Comparison of ENCODE assay signal across 28 cellular contexts in the genomic region with DNA sequence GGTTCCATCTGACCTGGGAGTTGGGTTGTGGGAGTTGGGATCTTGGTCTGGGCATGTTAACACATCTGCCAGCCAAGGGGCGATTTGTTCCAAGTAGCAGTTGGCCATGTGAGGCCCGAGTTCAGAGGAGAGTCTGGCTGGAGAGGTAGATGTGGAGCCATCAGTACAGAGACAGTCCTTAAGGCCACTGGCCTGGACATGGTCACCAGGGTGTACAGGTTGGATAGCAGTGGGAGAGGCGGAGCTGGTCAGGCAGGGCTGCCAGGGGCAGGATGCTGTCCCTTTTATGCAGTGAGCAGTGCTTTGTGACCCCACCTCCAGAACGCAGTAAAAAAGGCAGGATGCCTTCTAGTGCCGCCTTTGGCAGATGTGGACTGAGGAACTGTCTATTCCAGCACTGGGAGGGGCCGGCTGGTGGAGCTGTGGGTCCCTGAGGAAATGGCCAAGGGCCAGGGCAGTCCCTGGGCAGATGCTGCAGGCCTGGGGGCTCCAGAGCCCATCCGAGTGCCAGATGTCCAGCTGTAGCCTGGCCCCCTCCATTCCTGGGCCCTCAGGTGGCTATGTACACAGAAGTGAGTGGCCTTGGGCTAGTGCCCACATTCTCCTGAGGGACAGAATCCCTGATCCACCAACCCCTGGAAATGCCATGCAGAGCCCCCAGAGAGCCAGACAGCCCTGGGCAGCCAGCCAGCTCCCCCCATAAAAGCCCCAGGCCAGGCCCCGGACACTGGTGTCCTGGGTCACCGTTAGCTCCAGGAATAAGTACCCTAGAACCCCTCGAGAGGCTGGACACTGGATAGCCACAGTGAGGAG. TPM values are rescaled to one million over a fixed set of nuclear protein-coding genes. Genes with fewer than 3 reads are reported as not detected.
DNase-seq lines count a peak whose midpoint lies in the region; TF ChIP-seq lines count a peak whose summit lies in the region.
"Had no signal": no experiment of that assay in that cellular context is flagged by ENCODE, and none has a peak within 500 bp of the region (broad histone marks: within the 10 kb centered on the region; RNA-seq: fewer than 3 reads in every experiment).

No MANE protein-coding gene starts in this region.

- no peak for TF ChIP-seq POLR2A in esophagus muscularis mucosa (IDR thresholded peaks at IDR 0.05; ENCODE audit: low read depth)

- H3K27me3 ChIP-seq in esophagus muscularis mucosa, result no peaks in the 10 kb centered on the region
- H3K27me3 ChIP-seq: cardiac muscle cell, esophagus squamous epithelium, left lung, spleen, transverse colon had no signal

- no peak overlapping the region for H3K4me3 ChIP-seq in coronary artery
- H3K4me3 ChIP-seq in esophagus muscularis mucosa, result no peak overlapping the region
- H3K4me3 ChIP-seq: cardiac muscle cell, esophagus squamous epithelium, left lung, spleen, transverse colon had no signal

- 74% methylated on average over 5 of the region's 10 CpGs for WGBS in esophagus muscularis mucosa

- peaks cover 22% of the 10 kb centered on the region for H3K4me1 Mint-ChIP-seq in nephron progenitor cell
- H3K4me1 Mint-ChIP-seq: naive B cell had no signal

- DNase-seq in DMS 273 treated with DMSO at 0.1 percent for 48 hours (lab: John Stamatoyannopoulos, UW) (peak; percentile 83), NCI-H1092 treated with DMSO at 0.1 percent for 48 hours (lab: John Stamatoyannopoulos, UW) (peak; percentile 46), coronary artery (ENCODE audit: low spot score) (peak; percentile 60), nephron progenitor cell (no peak), Ammon's horn (ENCODE audit: low spot score) (no peak), esophagus muscularis mucosa (ENCODE audit: extremely low spot score) (no peak), NCI-H226 (no peak)
- DNase-seq: esophagus squamous epithelium; foreskin melanocyte; KBM-7; MM.1S; naive B cell; NCI-H1436; NCI-H2107; NCI-H446; spleen; stimulated activated CD4-positive, alpha-beta T cell treated with anti-CD3 and anti-CD28 coated beads, Interleukin-2, amount 100 ng/mL, for 48 hours; T-helper 9 cell; transverse colon had no signal

- peaks cover 12% of the 10 kb centered on the region for H3K27me3 Mint-ChIP-seq in nephron progenitor cell (ENCODE audit: low read depth, poor library complexity)
- H3K27me3 Mint-ChIP-seq: naive B cell had no signal

- H3K27ac Mint-ChIP-seq in nephron progenitor cell, result peak overlapping the region; percentile 86
- H3K27ac Mint-ChIP-seq: activated T-helper 1 cell treated with anti-CD3 and anti-CD28 coated beads, Interleukin-12 subunit alpha, Interleukin-12 subunit beta, Interleukin-2, Interleukin-4 antibody, amounts not matched to agents 30 ng/mL and 10 ng/mL and 1 ng/mL, durations not matched to agents 14 hours and 24 hours and 36 hours; mesothelial cell of epicardium had no signal

- no peak for TF ChIP-seq EP300 in esophagus muscularis mucosa (IDR thresholded peaks at IDR 0.05)

- H3K9me3 Mint-ChIP-seq in nephron progenitor cell, result no peaks in the 10 kb centered on the region
- H3K9me3 Mint-ChIP-seq: activated naive CD4-positive, alpha-beta T cell treated with anti-CD3 and anti-CD28 coated beads, Interleukin-2, amount 50 U/mL, for 72 hours; activated T-helper 1 cell treated with anti-CD3 and anti-CD28 coated beads, Interleukin-12 subunit alpha, Interleukin-12 subunit beta, Interleukin-2, Interleukin-4 antibody, amounts not matched to agents 30 ng/mL and 10 ng/mL and 1 ng/mL, durations not matched to agents 14 hours and 24 hours and 36 hours; mesothelial cell of epicardium; naive B cell had no signal

- no peak overlapping the region for H3K4me3 Mint-ChIP-seq in nephron progenitor cell
- H3K4me3 Mint-ChIP-seq: activated T-helper 1 cell treated with anti-CD3 and anti-CD28 coated beads, Interleukin-12 subunit alpha, Interleukin-12 subunit beta, Interleukin-2, Interleukin-4 antibody, amounts not matched to agents 30 ng/mL and 10 ng/mL and 1 ng/mL, durations not matched to agents 14 hours and 24 hours and 36 hours; mesothelial cell of epicardium had no signal

- H3K27ac ChIP-seq in coronary artery, result no peak overlapping the region
- H3K27ac ChIP-seq in esophagus muscularis mucosa (replicated peaks in 1 of 4), result no peak overlapping the region
- H3K27ac ChIP-seq: C4-2B, cardiac muscle cell, esophagus squamous epithelium, left lung, spleen, transverse colon had no signal

- H3K36me3 Mint-ChIP-seq in nephron progenitor cell (ENCODE audit: low read depth), result no peaks in the 10 kb centered on the region
- H3K36me3 Mint-ChIP-seq: activated naive CD4-positive, alpha-beta T cell treated with anti-CD3 and anti-CD28 coated beads, Interleukin-2, amount 50 U/mL, for 72 hours; mesothelial cell of epicardium; naive B cell had no signal

- intact Hi-C loops in esophagus muscularis mucosa (cut with DNase I), result no loop called here

- TF ChIP-seq CTCF in coronary artery (IDR thresholded peaks at IDR 0.05), result no peak
- TF ChIP-seq CTCF in nephron progenitor cell (IDR thresholded peaks at IDR 0.05), result no peak
- no peak for TF ChIP-seq CTCF in esophagus muscularis mucosa (IDR thresholded peaks at IDR 0.05)

- no peaks in the 10 kb centered on the region for H3K4me1 ChIP-seq in esophagus muscularis mucosa
- H3K4me1 ChIP-seq: esophagus squamous epithelium, left lung, spleen, transverse colon had no signal

- H3K9me3 ChIP-seq in esophagus muscularis mucosa, result no peaks in the 10 kb centered on the region
- H3K9me3 ChIP-seq: esophagus squamous epithelium, left lung, spleen, transverse colon had no signal

- H3K36me3 ChIP-seq in esophagus muscularis mucosa, result no peaks in the 10 kb centered on the region
- H3K36me3 ChIP-seq: cardiac muscle cell, esophagus squamous epithelium, left lung, spleen, transverse colon had no signal

RNA-seq across cellular contexts. Expression of gene MYL7, which starts 17.1 kb away (rescaled TPM):
- total RNA-seq in esophagus muscularis mucosa, result not detected
- total RNA-seq: activated naive CD4-positive, alpha-beta T cell treated with anti-CD3 and anti-CD28 coated beads, Interleukin-2, amount 50 U/mL, for 72 hours; activated T-helper 1 cell treated with anti-CD3 and anti-CD28 coated beads, Interleukin-12 subunit alpha, Interleukin-12 subunit beta, Interleukin-2, Interleukin-4 antibody, amounts not matched to agents 30 ng/mL and 10 ng/mL and 1 ng/mL, durations not matched to agents 14 hours and 24 hours and 36 hours; esophagus squamous epithelium; HT1080; osteocyte; renal cortical epithelial cell; transverse colon had no signal

RNA-seq across cellular contexts. Expression of gene GCK, which starts 31.0 kb away (rescaled TPM):
- 1 to 10 TPM in 3 of 4 donors, under 1 TPM in 1; 0.75 to 2.8 (median 1.2) TPM for total RNA-seq in esophagus muscularis mucosa
- total RNA-seq: HT1080, osteocyte had no signal

RNA-seq across cellular contexts. Expression of gene POLD2, which starts 34.9 kb away (rescaled TPM):
- total RNA-seq in esophagus muscularis mucosa, result 10 to 100 TPM; 33.6 to 71.2 (median 55.9) TPM

RNA-seq across cellular contexts. Expression of gene YKT6, which starts 42.5 kb away (rescaled TPM):
- total RNA-seq in esophagus muscularis mucosa, result 10 to 100 TPM; 49.8 to 79.5 (median 64.4) TPM

RNA-seq across cellular contexts. Expression of gene AEBP1, which starts 54.1 kb away (rescaled TPM):
- 100 to 1,000 TPM in 3 of 4 donors, 10 to 100 TPM in 1; 71.0 to 234 (median 156) TPM for total RNA-seq in esophagus muscularis mucosa
- total RNA-seq: HT1080 had no signal

Comparison
In these comparisons a context has a peak if more than half of its experiments do, and no peak if none do; other contexts are left out.
1. DNase-seq: peak in DMS 273 treated with DMSO at 0.1 percent for 48 hours (single experiment), NCI-H1092 treated with DMSO at 0.1 percent for 48 hours (single experiment) and coronary artery (single experiment); none in nephron progenitor cell (single experiment), Ammon's horn (single experiment), esophagus muscularis mucosa (single experiment) and NCI-H226 (single experiment).